ENCODE assay signal across 32 cellular contexts in genomic region chr1:196603651-196604050, GRCh38. TPM values are rescaled to one million over a fixed set of nuclear protein-coding genes. Genes with fewer than 3 reads are reported as not detected.
"Had no signal": no experiment of that assay in that cellular context is flagged by ENCODE, and none has a peak within 500 bp of the region (broad histone marks: within the 10 kb centered on the region; RNA-seq: fewer than 3 reads in every experiment).

No MANE protein-coding gene starts in this region.

- H3K36me3 ChIP-seq: ascending aorta, breast epithelium, cardiac muscle cell, colonic mucosa, esophagus squamous epithelium, gastroesophageal sphincter had no signal

- H3K27me3 ChIP-seq: ascending aorta, cardiac muscle cell, colonic mucosa, esophagus squamous epithelium, gastroesophageal sphincter had no signal

- FAIRE-seq: endothelial cell of umbilical vein had no signal

- H3K27ac ChIP-seq: ascending aorta, breast epithelium, cardiac muscle cell, colonic mucosa, epithelial cell of prostate, esophagus squamous epithelium, gastroesophageal sphincter had no signal

- ATAC-seq: activated CD4-positive, alpha-beta T cell treated with anti-CD3 and anti-CD28 coated beads for 36 hours; activated CD8-positive, alpha-beta memory T cell treated with anti-CD3 and anti-CD28 coated beads, Interleukin-2, amount 10 ng/mL, durations not matched to agents 7 days and 5 days; activated CD8-positive, alpha-beta T cell treated with anti-CD3 and anti-CD28 coated beads, Interleukin-2, amount 10 ng/mL, durations not matched to agents 7 days and 5 days; activated naive CD4-positive, alpha-beta T cell treated with anti-CD3 and anti-CD28 coated beads, Interleukin-2, amount 50 U/mL, for 72 hours; gastroesophageal sphincter had no signal

- H3K4me1 ChIP-seq: breast epithelium, colonic mucosa had no signal

- H3K4me3 ChIP-seq: ascending aorta, breast epithelium, cardiac muscle cell, colonic mucosa, esophagus squamous epithelium, gastroesophageal sphincter had no signal

- DNase-seq: activated CD4-positive, alpha-beta memory T cell treated with anti-CD3 and anti-CD28 coated beads for 36 hours; activated CD4-positive, alpha-beta T cell treated with anti-CD3 and anti-CD28 coated beads for 36 hours; activated CD4-positive, alpha-beta T cell treated with anti-CD3 and anti-CD28 coated beads, Interleukin-2, amount 10 ng/mL, durations not matched to agents 24 days and 14 days; activated CD4-positive, CD25-positive, alpha-beta regulatory T cell; activated CD4-positive, CD25-positive, alpha-beta regulatory T cell treated with anti-CD3 and anti-CD28 coated beads, Interleukin-2, amount 50 U/mL, for 72 hours; activated CD8-positive, alpha-beta memory T cell treated with anti-CD3 and anti-CD28 coated beads, Interleukin-2, amount 10 ng/mL, durations not matched to agents 7 days and 5 days; activated CD8-positive, alpha-beta memory T cell treated with anti-CD3 and anti-CD28 coated beads, Interleukin-2, amount 50 U/mL, for 4 hours; activated CD8-positive, alpha-beta T cell treated with anti-CD3 and anti-CD28 coated beads, Interleukin-2, amount 10 ng/mL, durations not matched to agents 7 days and 5 days; activated gamma-delta T cell; activated naive CD4-positive, alpha-beta T cell; activated naive CD4-positive, alpha-beta T cell treated with anti-CD3 and anti-CD28 coated beads, Interleukin-2, amount 10 ng/mL, durations not matched to agents 7 days and 5 days; activated naive CD8-positive, alpha-beta T cell treated with anti-CD3 and anti-CD28 coated beads, Interleukin-2, amount 10 ng/mL, durations not matched to agents 7 days and 5 days; activated T-cell treated with anti-CD3 and anti-CD28 coated beads, Interleukin-2, amount 50 U/mL, for 1 hour; activated T-cell treated with anti-CD3 and anti-CD28 coated beads, Interleukin-2, amount 50 U/mL, for 48 hours; central memory CD4-positive, alpha-beta T cell; cerebellar nuclear complex; colonic mucosa; effector CD8-positive, alpha-beta T cell; esophagus squamous epithelium; foreskin melanocyte; head of caudate nucleus; T-helper 2 cell had no signal

- H3K9me3 ChIP-seq: ascending aorta, breast epithelium, colonic mucosa, esophagus squamous epithelium, gastroesophageal sphincter had no signal

RNA-seq across cellular contexts. Expression of gene KCNT2, which starts 4.6 kb away (rescaled TPM):
- total RNA-seq: activated CD4-positive, alpha-beta memory T cell treated with anti-CD3 and anti-CD28 coated beads for 36 hours; activated CD4-positive, alpha-beta T cell treated with anti-CD3 and anti-CD28 coated beads, Interleukin-2, amount 10 ng/mL, durations not matched to agents 24 days and 14 days; activated CD8-positive, alpha-beta memory T cell treated with anti-CD3 and anti-CD28 coated beads for 36 hours; activated CD8-positive, alpha-beta memory T cell treated with anti-CD3 and anti-CD28 coated beads, Interleukin-2, amount 10 ng/mL, durations not matched to agents 7 days and 5 days; activated CD8-positive, alpha-beta T cell treated with anti-CD3 and anti-CD28 coated beads, Interleukin-2, amount 10 ng/mL, durations not matched to agents 7 days and 5 days; activated naive CD4-positive, alpha-beta T cell treated with anti-CD3 and anti-CD28 coated beads, Interleukin-2, amount 50 U/mL, for 72 hours; activated naive CD8-positive, alpha-beta T cell treated with anti-CD3 and anti-CD28 coated beads, Interleukin-2, amount 10 ng/mL, durations not matched to agents 7 days and 5 days; activated T-helper 1 cell treated with anti-CD3 and anti-CD28 coated beads, Interleukin-12 subunit alpha, Interleukin-12 subunit beta, Interleukin-2, Interleukin-4 antibody, amounts not matched to agents 30 ng/mL and 10 ng/mL and 1 ng/mL, durations not matched to agents 14 hours and 24 hours and 36 hours; T-helper 1 cell treated with Interleukin-12 subunit alpha and Interleukin-12 subunit beta and Interleukin-4 antibody, amounts not matched to agents 30 ng/mL and 1 ng/mL, for 36 hours had no signal
